In genomic region chr1:2969011-2969869, GRCh38 we compare ENCODE assay signal across 20 cellular contexts. TPM values are rescaled to one million over a fixed set of nuclear protein-coding genes. Genes with fewer than 3 reads are reported as not detected.
DNase-seq lines count a peak whose midpoint lies in the region; ATAC-seq and TF ChIP-seq lines count a peak whose summit lies in the region.
"Had no signal": no experiment of that assay in that cellular context is flagged by ENCODE, and none has a peak within 500 bp of the region (broad histone marks: within the 10 kb centered on the region; RNA-seq: fewer than 3 reads in every experiment).

No MANE protein-coding gene starts in this region.

- H3K9me3 ChIP-seq in RWPE2 (ENCODE audit: severe bottlenecking) = no peaks in the 10 kb centered on the region
- no peaks in the 10 kb centered on the region for H3K9me3 ChIP-seq in mucosa of stomach (ENCODE audit: control insufficient read depth, low read length)
- no peaks in the 10 kb centered on the region for H3K9me3 ChIP-seq in stomach
- H3K9me3 ChIP-seq: BE2C had no signal

- H3K27ac ChIP-seq in RWPE2 (ENCODE audit: poor library complexity, severe bottlenecking) (no peak overlapping the region), cingulate gyrus (ENCODE audit: low read depth, low read length) (peak overlapping the region; percentile 89), stomach (peak overlapping the region; percentile 25 to 82 (median 50))
- H3K27ac ChIP-seq: HL-60, KMS-11 had no signal

- H3K9ac ChIP-seq in mucosa of stomach (ENCODE audit: low read length) = peak overlapping the region; percentile 29
- H3K9ac ChIP-seq: KMS-11 had no signal

- H3K4me1 ChIP-seq in RWPE2 (ENCODE audit: insufficient read depth, poor library complexity, severe bottlenecking) (no peaks in the 10 kb centered on the region), mucosa of stomach (ENCODE audit: control insufficient read depth, insufficient read depth, low read length) (peaks cover 30% of the 10 kb centered on the region), stomach (peaks cover 0 to 23% (median 14%) of the 10 kb centered on the region in 4 donors)
- H3K4me1 ChIP-seq: BE2C had no signal

- TF ChIP-seq POLR2A in stomach (IDR thresholded peaks at IDR 0.05) = no peak

- ATAC-seq in RWPE2 (ENCODE audit: low read depth) = no peak
- ATAC-seq in HG03139 (IDR thresholded peaks at IDR 0.05; ENCODE audit: unreplicated experiment) = no peak
- no peak for ATAC-seq in GM21786 (IDR thresholded peaks at IDR 0.05; ENCODE audit: unreplicated experiment)
- ATAC-seq: Panc1 had no signal

- H3K36me3 ChIP-seq in RWPE2 (ENCODE audit: low read depth) = no peaks in the 10 kb centered on the region
- H3K36me3 ChIP-seq in mucosa of stomach (ENCODE audit: control insufficient read depth, insufficient read depth, low read length) = no peaks in the 10 kb centered on the region
- no peaks in the 10 kb centered on the region for H3K36me3 ChIP-seq in stomach
- H3K36me3 ChIP-seq: BE2C had no signal

- H3K4me3 ChIP-seq in RWPE2 (ENCODE audit: severe bottlenecking) (no peak overlapping the region), mucosa of stomach (ENCODE audit: low read length) (no peak overlapping the region), stomach (no peak overlapping the region)

- intact Hi-C loops in stomach (cut with DNase I; ENCODE audit: low total_unique reads) = no loop called here

- H3K27me3 ChIP-seq in RWPE2 (ENCODE audit: insufficient read depth, poor library complexity, severe bottlenecking) = no peaks in the 10 kb centered on the region
- H3K27me3 ChIP-seq in mucosa of stomach (ENCODE audit: control insufficient read depth, insufficient read depth, low read length) = peaks cover 14% of the 10 kb centered on the region
- peaks cover 0 to 78% (median 0%) of the 10 kb centered on the region in 3 donors for H3K27me3 ChIP-seq in stomach

- DNase-seq in RWPE2 (ENCODE audit: low spot score) (peak; percentile 38), stomach (no peak), HK-2 (ENCODE audit: unreplicated experiment) (no peak)
- DNase-seq: BE2C; CD8-positive, alpha-beta memory T cell; HFFc6; NCI-H1092; NCI-H2107; NCI-H345; SHP77 treated with DMSO at 0.1 percent for 48 hours had no signal

- no peak for TF ChIP-seq EP300 in stomach (IDR thresholded peaks at IDR 0.05)

- TF ChIP-seq CTCF in RWPE2 (IDR thresholded peaks at IDR 0.05; ENCODE audit: poor library complexity, severe bottlenecking) = no peak
- no peak for TF ChIP-seq CTCF in stomach (IDR thresholded peaks at IDR 0.05)

- 44 to 70% (median 60%) methylated on average over 15 to 17 of the region's 17 CpGs for WGBS in stomach, 5 donors

RNA-seq across cellular contexts. Expression of gene ACTRT2, which starts 52.0 kb away (rescaled TPM):
- not detected for total RNA-seq in stomach
- polyA plus RNA-seq in stomach = not detected
- total RNA-seq: CD8-positive, alpha-beta memory T cell; Daoy; H4; HFFc6; MCF 10A had no signal
- polyA plus RNA-seq: CD8-positive, alpha-beta memory T cell had no signal
